ENCODE assay signal across 27 cellular contexts in genomic region chr16:84271037-84271436, GRCh38. TPM values are rescaled to one million over a fixed set of nuclear protein-coding genes. Genes with fewer than 3 reads are reported as not detected.
A peak's percentile ranks its signal among the peaks of the same experiment; 100 is the strongest.
DNase-seq lines count a peak whose midpoint lies in the region; FAIRE-seq and TF ChIP-seq lines count a peak whose summit lies in the region.
"Had no signal": no experiment of that assay in that cellular context is flagged by ENCODE, and none has a peak within 500 bp of the region (broad histone marks: within the 10 kb centered on the region; RNA-seq: fewer than 3 reads in every experiment).

No MANE protein-coding gene starts in this region.

- TF ChIP-seq CTCF in WERI-Rb-1 (IDR thresholded peaks at IDR 0.05; ENCODE audit: low read depth, low read length) (no peak), bronchial epithelial cell (IDR thresholded peaks at IDR 0.05; ENCODE audit: insufficient read depth, low read length, severe bottlenecking) (no peak)

- DNase-seq in HTR-8/SVneo (ENCODE audit: insufficient read length, low spot score) (no peak), WERI-Rb-1 (no peak), bronchial epithelial cell (ENCODE audit: low read depth) (no peak), NCI-H2107 treated with DMSO at 0.1 percent for 48 hours (lab: John Stamatoyannopoulos, UW; ENCODE audit: unreplicated experiment) (no peak)
- DNase-seq in activated CD4-positive, alpha-beta T cell treated with anti-CD3 and anti-CD28 coated beads for 48 hours, result no peak
- DNase-seq: 8988T; ACHN; BE2C; C1 segment of cervical spinal cord; CD4-positive, alpha-beta memory T cell; CD4-positive, CD25-positive, alpha-beta regulatory T cell; CD8-positive, alpha-beta memory T cell; COR-L47; DMS 273 treated with DMSO at 0.1 percent for 48 hours; DMS153; DMS79; DND-41; EL; GDM1 had no signal

- no peaks in the 10 kb centered on the region for H3K36me3 ChIP-seq in WERI-Rb-1
- no peaks in the 10 kb centered on the region for H3K36me3 ChIP-seq in bronchial epithelial cell (ENCODE audit: control insufficient read depth, insufficient read depth, low read length)
- H3K36me3 ChIP-seq: BE2C, BLaER1 had no signal

- H3K27me3 ChIP-seq in WERI-Rb-1 (ENCODE audit: insufficient read depth, low read depth, severe bottlenecking) (no peaks in the 10 kb centered on the region), bronchial epithelial cell (ENCODE audit: control insufficient read depth, insufficient read depth, low read length) (peaks cover 1% of the 10 kb centered on the region)
- H3K27me3 ChIP-seq: BE2C, BLaER1 had no signal

- H3K4me3 ChIP-seq in WERI-Rb-1 (ENCODE audit: low read depth, low read length) (no peak overlapping the region), bronchial epithelial cell (ENCODE audit: low read depth, low read length) (no peak overlapping the region)
- H3K4me3 ChIP-seq: BLaER1, GM12878 had no signal

- peak; percentile 23 for FAIRE-seq in HTR-8/SVneo (lab: Jason Lieb, UNC)
- peak; percentile 7 for FAIRE-seq in bronchial epithelial cell (lab: Jason Lieb, UNC)
- FAIRE-seq: A204.1, GM12878, GM12892, GM18507 had no signal

- peak overlapping the region; percentile 85 for H3K27ac ChIP-seq in WERI-Rb-1
- H3K27ac ChIP-seq: BLaER1 had no signal

- no peaks in the 10 kb centered on the region for H3K9me3 ChIP-seq in WERI-Rb-1 (ENCODE audit: severe bottlenecking)
- H3K9me3 ChIP-seq: BE2C, BLaER1 had no signal

RNA-seq across cellular contexts. Expression of gene WFDC1, which starts 23.6 kb away (rescaled TPM):
- not detected in 2 replicates for total RNA-seq in bronchial epithelial cell
- total RNA-seq: A673; CD4-positive, alpha-beta memory T cell; CD4-positive, CD25-positive, alpha-beta regulatory T cell; CD8-positive, alpha-beta memory T cell; Daoy; G401; GM12878 had no signal

RNA-seq across cellular contexts. Expression of gene KCNG4, which starts 31.2 kb away (rescaled TPM):
- not detected in 2 replicates for total RNA-seq in bronchial epithelial cell
- total RNA-seq: A673; CD4-positive, alpha-beta memory T cell; CD4-positive, CD25-positive, alpha-beta regulatory T cell; CD8-positive, alpha-beta memory T cell; Daoy; G401; GM12878 had no signal
